ENCODE assay signal across 8 cellular contexts in genomic region chr4:105707783-105708182, GRCh38. TPM values are rescaled to one million over a fixed set of nuclear protein-coding genes. Genes with fewer than 3 reads are reported as not detected.
A peak's percentile ranks its signal among the peaks of the same experiment; 100 is the strongest.
DNase-seq lines count a peak whose midpoint lies in the region; ATAC-seq and TF ChIP-seq lines count a peak whose summit lies in the region.

No MANE protein-coding gene starts in this region.

- peaks cover 9 to 39% (median 33%) of the 10 kb centered on the region in 3 donors for H3K4me1 Mint-ChIP-seq in CD8-positive, alpha-beta memory T cell
- H3K4me1 Mint-ChIP-seq in osteocyte (ENCODE audit: unreplicated experiment) = peaks cover 22% of the 10 kb centered on the region

- peaks cover 0 to 12% (median 2%) of the 10 kb centered on the region in 3 donors for H3K36me3 Mint-ChIP-seq in CD8-positive, alpha-beta memory T cell
- peaks cover 5% of the 10 kb centered on the region for H3K36me3 Mint-ChIP-seq in osteocyte (ENCODE audit: unreplicated experiment)

- H3K27me3 ChIP-seq in CD8-positive, alpha-beta memory T cell (ENCODE audit: insufficient read depth, low read length, poor library complexity, severe bottlenecking) = no peaks in the 10 kb centered on the region
- H3K27me3 ChIP-seq in Peyer's patch (no peaks in the 10 kb centered on the region), esophagus muscularis mucosa (no peaks in the 10 kb centered on the region)

- H3K4me3 ChIP-seq in CD8-positive, alpha-beta memory T cell (ENCODE audit: low read length) = peak overlapping the region; percentile 96
- peak overlapping the region; percentile 78 to 90 (median 88) for H3K4me3 ChIP-seq in Peyer's patch
- peak overlapping the region; percentile 72 to 92 (median 78) for H3K4me3 ChIP-seq in esophagus muscularis mucosa

- peak overlapping the region; percentile 99 to 100 (median 99) for H3K4me3 Mint-ChIP-seq in CD8-positive, alpha-beta memory T cell
- peak overlapping the region; percentile 99 for H3K4me3 Mint-ChIP-seq in osteocyte (ENCODE audit: unreplicated experiment)

- POLR2A ChIA-PET in CD8-positive, alpha-beta memory T cell (lab: Charles Lee) = interaction anchor here (1.1 kb wide), 1 partner anchor 10 kb away, joined by 5 read pairs; no protein-coding TSS in a partner anchor

- intact Hi-C loops in esophagus muscularis mucosa (cut with DNase I) = loop anchor here (5.0 to 10.0 kb wide), 2 partner anchors 235 to 357 kb away; partner anchors contain the start of gene PPA2

- no peaks in the 10 kb centered on the region for H3K36me3 ChIP-seq in CD8-positive, alpha-beta memory T cell (ENCODE audit: insufficient read depth, low read length)
- H3K36me3 ChIP-seq in Peyer's patch (peaks cover 0 to 7% (median 0%) of the 10 kb centered on the region in 3 donors), esophagus muscularis mucosa (peaks cover 0 to 6% (median 0%) of the 10 kb centered on the region in 4 donors)

- peaks cover 32% of the 10 kb centered on the region for H3K4me1 ChIP-seq in CD8-positive, alpha-beta memory T cell (ENCODE audit: insufficient read depth, low read length)
- peaks cover 0 to 24% (median 6%) of the 10 kb centered on the region in 4 donors for H3K4me1 ChIP-seq in Peyer's patch
- H3K4me1 ChIP-seq in esophagus muscularis mucosa = peaks cover 16 to 41% (median 31%) of the 10 kb centered on the region in 4 donors

- no peak for DNase-seq in CD8-positive, alpha-beta memory T cell
- DNase-seq in Peyer's patch (no peak), esophagus muscularis mucosa (ENCODE audit: extremely low spot score) (no peak), osteocyte (ENCODE audit: extremely low spot score, unreplicated experiment) (no peak), NCI-H1436 (lab: John Stamatoyannopoulos, UW) (no peak), C1 segment of cervical spinal cord (lab: John Stamatoyannopoulos, UW) (no peak)
- no peak for DNase-seq in activated CD4-positive, alpha-beta T cell treated with anti-CD3 and anti-CD28 coated beads, Interleukin-2, amount 50 U/mL, for 48 hours

- TF ChIP-seq EP300 in esophagus muscularis mucosa (IDR thresholded peaks at IDR 0.05) = no peak

- no peak for ATAC-seq in GM18517 (IDR thresholded peaks at IDR 0.05; ENCODE audit: unreplicated experiment)

- no peaks in the 10 kb centered on the region for H3K9me3 ChIP-seq in CD8-positive, alpha-beta memory T cell (ENCODE audit: low read length)
- no peaks in the 10 kb centered on the region for H3K9me3 ChIP-seq in Peyer's patch
- no peaks in the 10 kb centered on the region for H3K9me3 ChIP-seq in esophagus muscularis mucosa

- H3K27ac Mint-ChIP-seq in CD8-positive, alpha-beta memory T cell = peak overlapping the region in 7 of 8 donors; percentile 91 to 100 (median 98)
- H3K27ac Mint-ChIP-seq in osteocyte (ENCODE audit: unreplicated experiment) = peak overlapping the region; percentile 99

- peak overlapping the region; percentile 84 for H3K27ac ChIP-seq in CD8-positive, alpha-beta memory T cell (ENCODE audit: low read depth, low read length)
- H3K27ac ChIP-seq in Peyer's patch = peak overlapping the region; percentile 82 to 92 (median 86)
- H3K27ac ChIP-seq in esophagus muscularis mucosa (replicated peaks in 1 of 4) = peak overlapping the region; percentile 82 to 96 (median 86)

- no peak for TF ChIP-seq CTCF in Peyer's patch (IDR thresholded peaks at IDR 0.05)
- TF ChIP-seq CTCF in esophagus muscularis mucosa (IDR thresholded peaks at IDR 0.05) = no peak
- TF ChIP-seq CTCF in osteocyte (IDR thresholded peaks at IDR 0.05) = no peak

- TF ChIP-seq POLR2A in Peyer's patch (IDR thresholded peaks at IDR 0.05) (no peak), esophagus muscularis mucosa (IDR thresholded peaks at IDR 0.05; ENCODE audit: low read depth) (no peak)

- H3K9me3 Mint-ChIP-seq in CD8-positive, alpha-beta memory T cell = no peaks in the 10 kb centered on the region
- H3K9me3 Mint-ChIP-seq in osteocyte (ENCODE audit: unreplicated experiment) = no peaks in the 10 kb centered on the region

- CTCF ChIA-PET in CD8-positive, alpha-beta memory T cell (lab: Charles Lee) = interaction anchor here (1.1 to 1.6 kb wide), 2 partner anchors 14 to 234 kb away, joined by 4 to 5 read pairs; partner anchors contain the start of gene PPA2

- WGBS in esophagus muscularis mucosa = 28% methylated on average over 7 of the region's 7 CpGs

- H3K27me3 Mint-ChIP-seq in CD8-positive, alpha-beta memory T cell = no peaks in the 10 kb centered on the region
- no peaks in the 10 kb centered on the region for H3K27me3 Mint-ChIP-seq in osteocyte (ENCODE audit: unreplicated experiment)

RNA-seq across cellular contexts. Expression of gene INTS12, which starts 0.7 kb away (rescaled TPM):
- total RNA-seq in CD8-positive, alpha-beta memory T cell = 10 to 100 TPM; 20.2 to 21.8 TPM
- 27.3 TPM for polyA plus RNA-seq in CD8-positive, alpha-beta memory T cell
- total RNA-seq in Peyer's patch (10 to 100 TPM in 3 of 4 donors, 1 to 10 TPM in 1; 2.5 to 25.3 (median 21.1) TPM), esophagus muscularis mucosa (10 to 100 TPM; 19.1 to 24.5 (median 22.9) TPM), osteocyte (15.4 and 17.4 TPM in 2 replicates)

RNA-seq across cellular contexts. Expression of gene GSTCD, which starts 0.8 kb away (rescaled TPM):
- 10 to 100 TPM; 20.5 to 22.4 TPM for total RNA-seq in CD8-positive, alpha-beta memory T cell
- 3.2 TPM for polyA plus RNA-seq in CD8-positive, alpha-beta memory T cell
- total RNA-seq in Peyer's patch (10 to 100 TPM in 2 of 4 donors, 1 to 10 TPM in 2; 6.4 to 23.1 (median 10.3) TPM), esophagus muscularis mucosa (10 to 100 TPM in 1 of 4 donors, 1 to 10 TPM in 3; 5.2 to 14.5 (median 8.1) TPM), osteocyte (8.1 and 8.5 TPM in 2 replicates)
